In the genomic region with DNA sequence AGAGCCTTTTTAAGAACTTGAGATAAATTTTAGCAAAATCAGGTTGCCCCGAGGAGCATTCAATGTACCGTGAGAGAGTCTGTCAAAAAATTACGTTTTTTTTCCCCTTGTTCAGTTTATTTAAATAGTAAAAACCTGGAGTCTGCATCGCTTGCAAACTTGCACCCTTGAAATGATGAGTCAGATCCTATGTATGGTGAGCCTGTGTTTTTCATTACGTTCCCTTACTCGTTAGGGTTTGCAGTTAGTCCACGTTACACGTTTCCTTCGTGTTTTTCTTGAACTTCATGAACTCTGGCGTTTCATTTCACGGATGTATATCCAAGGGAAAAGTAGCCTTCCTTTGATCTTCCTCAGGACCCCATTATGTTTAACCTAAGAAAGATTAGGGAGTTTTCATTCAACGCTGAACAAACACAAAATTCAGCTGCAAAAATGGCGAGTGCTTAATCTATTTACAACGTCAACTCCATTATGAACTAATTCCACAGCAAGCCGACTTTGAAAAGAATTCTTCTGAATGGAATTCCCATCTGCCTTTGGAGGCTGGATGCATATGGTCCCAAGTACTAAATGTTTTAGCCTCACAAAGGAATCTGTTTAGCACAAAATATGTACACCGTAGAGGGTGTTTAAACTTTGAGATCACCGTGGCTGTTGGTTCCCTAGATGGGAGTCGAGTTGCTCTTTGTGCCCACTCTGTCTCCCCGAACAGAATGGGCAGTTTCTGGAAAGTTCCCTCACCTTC, we compare ENCODE assay signal across 22 cellular contexts.
DNase-seq lines count a peak whose midpoint lies in the region; ATAC-seq and TF ChIP-seq lines count a peak whose summit lies in the region.
"Had no signal": no experiment of that assay in that cellular context is flagged by ENCODE, and none has a peak within 500 bp of the region (broad histone marks: within the 10 kb centered on the region; RNA-seq: fewer than 3 reads in every experiment).

No MANE protein-coding gene starts in this region.

- peak overlapping the region; percentile 5 for H2AFZ ChIP-seq in smooth muscle cell (ENCODE audit: low read depth)

- H3K9ac ChIP-seq in smooth muscle cell (ENCODE audit: low read depth): no peak overlapping the region
- H3K9ac ChIP-seq: SK-N-SH had no signal

- H3K27ac ChIP-seq in smooth muscle cell (ENCODE audit: low read depth): peak overlapping the region; percentile 46
- H3K27ac ChIP-seq: esophagus muscularis mucosa, ovary, Peyer's patch, right lobe of liver, suprapubic skin had no signal

- no peaks in the 10 kb centered on the region for H3K9me3 ChIP-seq in smooth muscle cell (replicated peaks; ENCODE audit: low read depth)
- H3K9me3 ChIP-seq: esophagus muscularis mucosa, ovary, Peyer's patch, right lobe of liver, SK-N-SH, suprapubic skin had no signal

- DNase-seq in ELR (ENCODE audit: low read depth) (peak; percentile 54), amniotic stem cell (lab: John Stamatoyannopoulos, UW) (peak; percentile 17), fibroblast of villous mesenchyme (ENCODE audit: low read depth) (peak; percentile 57), smooth muscle cell (lab: John Stamatoyannopoulos, UW; ENCODE audit: unreplicated experiment) (no peak), SIG-M5 treated with dmso at 0.1 percent for 504 hours (lab: John Stamatoyannopoulos, UW; ENCODE audit: unreplicated experiment) (no peak), NCI-H446 (lab: John Stamatoyannopoulos, UW) (no peak)
- DNase-seq: activated B cell treated with CpG ODN at 0.5 μM for 24 hours; activated CD4-positive, alpha-beta memory T cell treated with anti-CD3 and anti-CD28 coated beads for 36 hours; CD4-positive, alpha-beta memory T cell; DMS53; effector CD8-positive, alpha-beta T cell; GOT3; Kasumi-1; NCI-H2081 treated with DMSO at 0.1 percent for 48 hours; ovary; Peyer's patch; right lobe of liver; SK-N-SH had no signal

- H3K36me3 ChIP-seq in smooth muscle cell (ENCODE audit: low read depth): no peaks in the 10 kb centered on the region
- H3K36me3 ChIP-seq: ovary, Peyer's patch, right lobe of liver had no signal

- peak overlapping the region; percentile 29 for H3K4me3 ChIP-seq in fibroblast of villous mesenchyme (ENCODE audit: low read depth, low read length)
- peak overlapping the region; percentile 25 for H3K4me3 ChIP-seq in smooth muscle cell
- H3K4me3 ChIP-seq: esophagus muscularis mucosa, ovary, Peyer's patch, right lobe of liver, suprapubic skin had no signal

- H3K4me2 ChIP-seq in smooth muscle cell: peak overlapping the region; percentile 63
- H3K4me2 ChIP-seq: SK-N-SH had no signal

- H3K27me3 ChIP-seq in smooth muscle cell (ENCODE audit: low read depth): no peaks in the 10 kb centered on the region
- H3K27me3 ChIP-seq: esophagus muscularis mucosa, ovary, Peyer's patch, right lobe of liver, suprapubic skin had no signal

- peaks cover 12% of the 10 kb centered on the region for H3K4me1 ChIP-seq in smooth muscle cell (ENCODE audit: low read depth)
- H3K4me1 ChIP-seq: esophagus muscularis mucosa, Peyer's patch, right lobe of liver, suprapubic skin had no signal

- WGBS in smooth muscle cell (ENCODE audit: low lambda C conversion rate): 54% methylated on average over 19 of the region's 19 CpGs

- H3F3A ChIP-seq in smooth muscle cell (ENCODE audit: low read depth): no peaks in the 10 kb centered on the region

- TF ChIP-seq CTCF in fibroblast of villous mesenchyme (IDR thresholded peaks at IDR 0.05; ENCODE audit: insufficient read depth, low read depth, low read length) (no peak), smooth muscle cell (IDR thresholded peaks at IDR 0.05; ENCODE audit: borderline replicate concordance, insufficient read depth, poor library complexity, severe bottlenecking) (no peak)

- ATAC-seq in SK-N-SH treated with all-trans-retinoic acid at 6 μM for 48 hours: no peak
- no peak for ATAC-seq in HG02840 (IDR thresholded peaks at IDR 0.05; ENCODE audit: low FRiP score, unreplicated experiment)
- ATAC-seq: right lobe of liver had no signal

- H3K79me2 ChIP-seq in smooth muscle cell (ENCODE audit: low read depth): no peaks in the 10 kb centered on the region

- no peaks in the 10 kb centered on the region for H4K20me1 ChIP-seq in smooth muscle cell (ENCODE audit: low read depth)

TF ChIP-seq in SK-N-SH treated with all-trans-retinoic acid at 6 μM for 48 hours, 23 proteins besides CTCF, POLR2A, EP300 and RAD21:
- no peak for TF ChIP-seq ZC3H10 (CRISPR knock-in tag; IDR thresholded peaks at IDR 0.05)
- no peak for TF ChIP-seq ZFP3 (CRISPR knock-in tag; IDR thresholded peaks at IDR 0.05)
- no peak for TF ChIP-seq CSDC2 (CRISPR knock-in tag; IDR thresholded peaks at IDR 0.05)
- TF ChIP-seq PPARA (CRISPR knock-in tag; IDR thresholded peaks at IDR 0.05; ENCODE audit: borderline replicate concordance): no peak
- TF ChIP-seq BACH2 (CRISPR knock-in tag; IDR thresholded peaks at IDR 0.05; ENCODE audit: borderline replicate concordance): no peak
- no peak for TF ChIP-seq ISL1 (CRISPR knock-in tag; IDR thresholded peaks at IDR 0.05)
- TF ChIP-seq, protein P1, sequence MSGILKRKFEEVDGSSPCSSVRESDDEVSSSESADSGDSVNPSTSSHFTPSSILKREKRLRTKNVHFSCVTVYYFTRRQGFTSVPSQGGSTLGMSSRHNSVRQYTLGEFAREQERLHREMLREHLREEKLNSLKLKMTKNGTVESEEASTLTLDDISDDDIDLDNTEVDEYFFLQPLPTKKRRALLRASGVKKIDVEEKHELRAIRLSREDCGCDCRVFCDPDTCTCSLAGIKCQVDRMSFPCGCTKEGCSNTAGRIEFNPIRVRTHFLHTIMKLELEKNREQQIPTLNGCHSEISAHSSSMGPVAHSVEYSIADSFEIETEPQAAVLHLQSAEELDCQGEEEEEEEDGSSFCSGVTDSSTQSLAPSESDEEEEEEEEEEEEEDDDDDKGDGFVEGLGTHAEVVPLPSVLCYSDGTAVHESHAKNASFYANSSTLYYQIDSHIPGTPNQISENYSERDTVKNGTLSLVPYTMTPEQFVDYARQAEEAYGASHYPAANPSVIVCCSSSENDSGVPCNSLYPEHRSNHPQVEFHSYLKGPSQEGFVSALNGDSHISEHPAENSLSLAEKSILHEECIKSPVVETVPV (CRISPR knock-in tag; IDR thresholded peaks at IDR 0.05): no peak
- TF ChIP-seq ZFP30 (CRISPR knock-in tag; IDR thresholded peaks at IDR 0.05): no peak
- TF ChIP-seq, protein P2, sequence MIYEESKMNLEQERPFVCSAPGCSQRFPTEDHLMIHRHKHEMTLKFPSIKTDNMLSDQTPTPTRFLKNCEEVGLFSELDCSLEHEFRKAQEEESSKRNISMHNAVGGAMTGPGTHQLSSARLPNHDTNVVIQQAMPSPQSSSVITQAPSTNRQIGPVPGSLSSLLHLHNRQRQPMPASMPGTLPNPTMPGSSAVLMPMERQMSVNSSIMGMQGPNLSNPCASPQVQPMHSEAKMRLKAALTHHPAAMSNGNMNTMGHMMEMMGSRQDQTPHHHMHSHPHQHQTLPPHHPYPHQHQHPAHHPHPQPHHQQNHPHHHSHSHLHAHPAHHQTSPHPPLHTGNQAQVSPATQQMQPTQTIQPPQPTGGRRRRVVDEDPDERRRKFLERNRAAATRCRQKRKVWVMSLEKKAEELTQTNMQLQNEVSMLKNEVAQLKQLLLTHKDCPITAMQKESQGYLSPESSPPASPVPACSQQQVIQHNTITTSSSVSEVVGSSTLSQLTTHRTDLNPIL (CRISPR knock-in tag; IDR thresholded peaks at IDR 0.05; ENCODE audit: low read depth): no peak
- no peak for TF ChIP-seq GLIS3 (CRISPR knock-in tag; IDR thresholded peaks at IDR 0.05)

Comparison
In these comparisons a context has a peak if more than half of its experiments do, and no peak if none do; other contexts are left out.
1. DNase-seq: peak in ELR (single experiment), amniotic stem cell (single experiment) and fibroblast of villous mesenchyme (single experiment); none in smooth muscle cell (single experiment), SIG-M5 treated with dmso at 0.1 percent for 504 hours (single experiment) and NCI-H446 (0 of 2).